32 cellular contexts compared by ENCODE assay signal in the genomic region with DNA sequence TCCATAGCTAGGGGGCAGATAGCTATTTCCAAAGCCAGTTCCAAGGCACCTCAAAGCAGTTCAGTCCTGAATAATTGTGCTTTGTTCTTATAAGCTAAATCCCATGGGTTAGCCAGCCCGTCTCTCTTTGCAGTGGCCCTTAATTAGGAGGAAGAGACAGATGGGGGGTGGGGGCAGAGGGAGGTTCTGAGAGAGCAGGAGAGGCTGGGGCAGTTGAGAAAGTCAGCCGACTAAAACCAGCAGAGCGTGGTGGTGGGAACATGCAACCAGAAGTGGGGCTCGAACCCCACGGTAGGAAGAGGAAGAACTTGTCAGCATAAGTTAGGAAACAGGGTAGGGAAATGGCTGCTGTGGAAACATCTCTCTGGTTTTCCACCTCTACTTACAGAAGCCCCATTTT. TPM values are rescaled to one million over a fixed set of nuclear protein-coding genes. Genes with fewer than 3 reads are reported as not detected.
"Had no signal": no experiment of that assay in that cellular context is flagged by ENCODE, and none has a peak within 500 bp of the region (broad histone marks: within the 10 kb centered on the region; RNA-seq: fewer than 3 reads in every experiment).

No MANE protein-coding gene starts in this region.

- H3K36me3 ChIP-seq: adrenal gland, brain microvascular endothelial cell, breast epithelium had no signal

- H3K27ac ChIP-seq: adrenal gland, body of pancreas, brain microvascular endothelial cell, breast epithelium, VCaP had no signal

- H3K9me3 ChIP-seq: adrenal gland, body of pancreas, breast epithelium had no signal

- H3K27me3 ChIP-seq: adrenal gland, body of pancreas, breast epithelium had no signal

- H3K4me1 ChIP-seq: adrenal gland, body of pancreas, breast epithelium had no signal

- DNase-seq: activated B cell treated with CpG ODN at 0.5 μM for 24 hours; activated CD4-positive, alpha-beta memory T cell treated with anti-CD3 and anti-CD28 coated beads for 36 hours; activated CD4-positive, alpha-beta T cell treated with anti-CD3 and anti-CD28 coated beads for 4 hours; activated CD4-positive, alpha-beta T cell treated with anti-CD3 and anti-CD28 coated beads, Interleukin-2, amount 10 ng/mL, durations not matched to agents 24 days and 14 days; activated CD4-positive, alpha-beta T cell treated with anti-CD3 and anti-CD28 coated beads, Interleukin-2, amount 50 U/mL, for 1 hour; activated CD4-positive, alpha-beta T cell treated with anti-CD3 and anti-CD28 coated beads, Interleukin-2, amount 50 U/mL, for 4 hours; activated CD4-positive, CD25-positive, alpha-beta regulatory T cell treated with anti-CD3 and anti-CD28 coated beads, Interleukin-2, amount 50 U/mL, for 72 hours; activated CD8-positive, alpha-beta memory T cell treated with anti-CD3 and anti-CD28 coated beads, Interleukin-2, amount 50 U/mL, for 4 hours; activated CD8-positive, alpha-beta T cell treated with anti-CD3 and anti-CD28 coated beads for 36 hours; activated effector memory CD4-positive, alpha-beta T cell treated with anti-CD3 and anti-CD28 coated beads, Interleukin-2, amount 50 U/mL, for 16 hours; activated gamma-delta T cell treated with Interleukin-2 at 50 U/mL for 16 hours; activated naive CD4-positive, alpha-beta T cell; activated naive CD4-positive, alpha-beta T cell treated with anti-CD3 and anti-CD28 coated beads for 36 hours; activated naive CD4-positive, alpha-beta T cell treated with anti-CD3 and anti-CD28 coated beads, Interleukin-2, amount 50 U/mL, for 16 hours; activated naive CD8-positive, alpha-beta T cell treated with anti-CD3 and anti-CD28 coated beads for 36 hours; activated T-cell treated with anti-CD3 and anti-CD28 coated beads for 4 hours; activated T-cell treated with anti-CD3 and anti-CD28 coated beads, Interleukin-2, amount 50 U/mL, for 1 hour; activated T-cell treated with anti-CD3 and anti-CD28 coated beads, Interleukin-2, amount 50 U/mL, for 4 hours; activated T-cell treated with anti-CD3 and anti-CD28 coated beads, Interleukin-2, amount 50 U/mL, for 72 hours; adrenal gland; amniotic stem cell; body of pancreas; brain microvascular endothelial cell; central memory CD4-positive, alpha-beta T cell; cerebellar nuclear complex; T-helper 1 cell; T-helper 2 cell; T-helper 9 cell had no signal

- H3K4me3 ChIP-seq: adrenal gland, body of pancreas, breast epithelium had no signal

RNA-seq across cellular contexts. Expression of a gene that starts 10.9 kb away (rescaled TPM):
- total RNA-seq: activated B cell treated with CpG ODN at 0.5 μM for 24 hours; activated T-cell treated with anti-CD3 and anti-CD28 coated beads, Interleukin-2, amount 50 U/mL, for 4 hours had no signal

RNA-seq across cellular contexts. Expression of a gene that starts 12.9 kb away (rescaled TPM):
- total RNA-seq: activated B cell treated with CpG ODN at 0.5 μM for 24 hours; activated CD4-positive, alpha-beta memory T cell treated with anti-CD3 and anti-CD28 coated beads for 36 hours; activated CD8-positive, alpha-beta memory T cell treated with anti-CD3 and anti-CD28 coated beads for 36 hours; activated CD8-positive, alpha-beta T cell treated with anti-CD3 and anti-CD28 coated beads for 36 hours; activated naive CD4-positive, alpha-beta T cell treated with anti-CD3 and anti-CD28 coated beads for 36 hours; activated naive CD8-positive, alpha-beta T cell treated with anti-CD3 and anti-CD28 coated beads for 36 hours; activated T-cell treated with anti-CD3 and anti-CD28 coated beads, Interleukin-2, amount 50 U/mL, for 4 hours; activated T-cell treated with anti-CD3 and anti-CD28 coated beads, Interleukin-2, amount 50 U/mL, for 72 hours; activated T-helper 1 cell treated with anti-CD3 and anti-CD28 coated beads, Interleukin-12 subunit alpha, Interleukin-12 subunit beta, Interleukin-2, Interleukin-4 antibody, amounts not matched to agents 30 ng/mL and 10 ng/mL and 1 ng/mL, durations not matched to agents 14 hours and 24 hours and 36 hours had no signal
